1 cellular context compared by ENCODE assay signal in the genomic region with DNA sequence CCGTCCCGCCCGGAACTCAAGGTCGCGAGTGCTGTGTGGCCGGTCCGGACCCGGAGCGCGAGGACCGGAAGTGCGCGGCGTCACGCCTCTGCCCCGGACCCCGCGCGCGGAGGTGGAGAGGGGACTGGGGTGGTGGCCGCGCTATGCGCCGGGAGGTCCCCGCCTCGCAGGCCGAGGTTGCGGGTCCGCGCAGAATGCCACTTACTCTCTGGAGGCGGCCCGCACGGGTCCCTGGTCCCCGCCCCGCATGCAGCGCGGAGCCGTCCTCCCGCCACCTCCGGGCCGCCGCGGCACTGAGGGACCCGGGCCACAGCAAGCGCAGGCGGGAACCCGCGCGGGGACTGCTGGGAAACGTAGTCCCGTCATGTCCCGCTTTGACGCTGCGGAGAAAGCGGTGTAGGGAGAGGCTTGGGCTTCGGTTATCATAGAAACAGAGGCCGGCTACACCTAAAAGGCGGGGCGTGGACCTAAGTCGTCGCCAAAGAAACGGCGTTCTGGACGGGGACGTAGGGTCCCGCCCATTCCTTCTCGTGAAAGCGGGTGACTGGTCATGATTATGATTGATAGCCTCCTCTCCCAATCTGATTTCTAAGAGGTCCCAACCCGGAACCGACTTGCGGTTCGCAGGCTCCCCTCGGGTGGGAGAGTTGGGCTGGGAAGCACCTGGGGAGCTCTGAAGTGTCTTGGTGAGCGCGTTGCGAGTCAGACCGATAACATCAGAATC.
TF ChIP-seq lines count a peak whose summit lies in the region.

A gene (minus strand): TSS at position 295 of the 724 bp plus-strand sequence. CDS start 11,698 bp downstream, outside the sequence.

TF ChIP-seq in HepG2, 621 proteins besides CTCF, POLR2A, EP300 and RAD21 (continued from another document and continues in another):
- TF ChIP-seq, protein P1, sequence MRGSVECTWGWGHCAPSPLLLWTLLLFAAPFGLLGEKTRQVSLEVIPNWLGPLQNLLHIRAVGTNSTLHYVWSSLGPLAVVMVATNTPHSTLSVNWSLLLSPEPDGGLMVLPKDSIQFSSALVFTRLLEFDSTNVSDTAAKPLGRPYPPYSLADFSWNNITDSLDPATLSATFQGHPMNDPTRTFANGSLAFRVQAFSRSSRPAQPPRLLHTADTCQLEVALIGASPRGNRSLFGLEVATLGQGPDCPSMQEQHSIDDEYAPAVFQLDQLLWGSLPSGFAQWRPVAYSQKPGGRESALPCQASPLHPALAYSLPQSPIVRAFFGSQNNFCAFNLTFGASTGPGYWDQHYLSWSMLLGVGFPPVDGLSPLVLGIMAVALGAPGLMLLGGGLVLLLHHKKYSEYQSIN (CRISPR knock-in tag; IDR thresholded peaks at IDR 0.05; ENCODE audit: borderline replicate concordance) = no peak
- TF ChIP-seq SRY (CRISPR knock-in tag; IDR thresholded peaks at IDR 0.05) = peak; percentile 95
- TF ChIP-seq STAT5B (CRISPR knock-in tag; IDR thresholded peaks at IDR 0.05) = peak; percentile 48; the same call in 1 of the 2 replicates
- peak; percentile 91 for TF ChIP-seq ZNF547 (CRISPR knock-in tag; IDR thresholded peaks at IDR 0.05)
- TF ChIP-seq, protein P2, sequence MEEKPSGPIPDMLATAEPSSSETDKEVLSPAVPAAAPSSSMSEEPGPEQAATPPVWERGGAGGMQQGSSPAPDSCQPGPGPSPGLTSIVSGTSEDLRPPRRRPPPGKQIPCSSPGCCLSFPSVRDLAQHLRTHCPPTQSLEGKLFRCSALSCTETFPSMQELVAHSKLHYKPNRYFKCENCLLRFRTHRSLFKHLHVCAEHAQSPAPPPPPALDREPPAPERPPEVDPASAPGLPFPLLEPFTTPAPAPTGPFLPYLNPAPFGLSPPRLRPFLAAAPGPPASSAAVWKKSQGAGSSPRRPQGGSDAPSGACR (CRISPR knock-in tag; IDR thresholded peaks at IDR 0.05) = peak; percentile 96
- TF ChIP-seq, protein P3, sequence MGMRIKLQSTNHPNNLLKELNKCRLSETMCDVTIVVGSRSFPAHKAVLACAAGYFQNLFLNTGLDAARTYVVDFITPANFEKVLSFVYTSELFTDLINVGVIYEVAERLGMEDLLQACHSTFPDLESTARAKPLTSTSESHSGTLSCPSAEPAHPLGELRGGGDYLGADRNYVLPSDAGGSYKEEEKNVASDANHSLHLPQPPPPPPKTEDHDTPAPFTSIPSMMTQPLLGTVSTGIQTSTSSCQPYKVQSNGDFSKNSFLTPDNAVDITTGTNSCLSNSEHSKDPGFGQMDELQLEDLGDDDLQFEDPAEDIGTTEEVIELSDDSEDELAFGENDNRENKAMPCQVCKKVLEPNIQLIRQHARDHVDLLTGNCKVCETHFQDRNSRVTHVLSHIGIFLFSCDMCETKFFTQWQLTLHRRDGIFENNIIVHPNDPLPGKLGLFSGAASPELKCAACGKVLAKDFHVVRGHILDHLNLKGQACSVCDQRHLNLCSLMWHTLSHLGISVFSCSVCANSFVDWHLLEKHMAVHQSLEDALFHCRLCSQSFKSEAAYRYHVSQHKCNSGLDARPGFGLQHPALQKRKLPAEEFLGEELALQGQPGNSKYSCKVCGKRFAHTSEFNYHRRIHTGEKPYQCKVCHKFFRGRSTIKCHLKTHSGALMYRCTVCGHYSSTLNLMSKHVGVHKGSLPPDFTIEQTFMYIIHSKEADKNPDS (CRISPR knock-in tag; IDR thresholded peaks at IDR 0.05) = 0 out of 2 replicates have a peak, but pooled peaks have one; percentile 72
- TF ChIP-seq GATAD1 (CRISPR knock-in tag; IDR thresholded peaks at IDR 0.05) = peak; percentile 98
- TF ChIP-seq ZNF317 (CRISPR knock-in tag; IDR thresholded peaks at IDR 0.05) = 0 out of 2 replicates have a peak, but pooled peaks have one; percentile 34
- TF ChIP-seq EZH2 (conservative IDR thresholded peaks at IDR 0.05; ENCODE audit: low read depth, low read length) = no peak
- no peak for TF ChIP-seq NBN (conservative IDR thresholded peaks at IDR 0.05)
- peak; percentile 93; the same call in 1 of the 2 replicates for TF ChIP-seq IRF2 (CRISPR knock-in tag; IDR thresholded peaks at IDR 0.05)
- TF ChIP-seq ZNF816 (CRISPR knock-in tag; IDR thresholded peaks at IDR 0.05; ENCODE audit: borderline replicate concordance) = 0 out of 2 replicates have a peak, but pooled peaks have one; percentile 56
- no peak for TF ChIP-seq ZNF615 (CRISPR knock-in tag; IDR thresholded peaks at IDR 0.05; ENCODE audit: borderline replicate concordance)
- TF ChIP-seq, protein P4, sequence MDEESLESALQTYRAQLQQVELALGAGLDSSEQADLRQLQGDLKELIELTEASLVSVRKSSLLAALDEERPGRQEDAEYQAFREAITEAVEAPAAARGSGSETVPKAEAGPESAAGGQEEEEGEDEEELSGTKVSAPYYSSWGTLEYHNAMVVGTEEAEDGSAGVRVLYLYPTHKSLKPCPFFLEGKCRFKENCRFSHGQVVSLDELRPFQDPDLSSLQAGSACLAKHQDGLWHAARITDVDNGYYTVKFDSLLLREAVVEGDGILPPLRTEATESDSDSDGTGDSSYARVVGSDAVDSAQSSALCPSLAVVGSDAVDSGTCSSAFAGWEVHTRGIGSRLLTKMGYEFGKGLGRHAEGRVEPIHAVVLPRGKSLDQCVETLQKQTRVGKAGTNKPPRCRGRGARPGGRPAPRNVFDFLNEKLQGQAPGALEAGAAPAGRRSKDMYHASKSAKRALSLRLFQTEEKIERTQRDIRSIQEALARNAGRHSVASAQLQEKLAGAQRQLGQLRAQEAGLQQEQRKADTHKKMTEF (CRISPR knock-in tag; IDR thresholded peaks at IDR 0.05) = peak; percentile 99
- peak; percentile 96 for TF ChIP-seq ZFP90 (CRISPR knock-in tag; IDR thresholded peaks at IDR 0.05; ENCODE audit: borderline replicate concordance)
- no peak for TF ChIP-seq ZNF850 (CRISPR knock-in tag; conservative IDR thresholded peaks at IDR 0.05)
- TF ChIP-seq TARDBP (CRISPR knock-in tag; IDR thresholded peaks at IDR 0.05) = peak; percentile 90
- TF ChIP-seq RXRB (CRISPR knock-in tag; IDR thresholded peaks at IDR 0.05; ENCODE audit: borderline replicate concordance) = peak; percentile 61; the same call in 1 of the 2 replicates
- TF ChIP-seq MYNN (CRISPR knock-in tag; IDR thresholded peaks at IDR 0.05; ENCODE audit: low read depth) = no peak
- TF ChIP-seq CAMTA2 (CRISPR knock-in tag; IDR thresholded peaks at IDR 0.05; ENCODE audit: borderline replicate concordance) = peak; percentile 97; the same call in 1 of the 2 replicates
- peak; percentile 90 for TF ChIP-seq POGZ (CRISPR knock-in tag; IDR thresholded peaks at IDR 0.05)
- TF ChIP-seq, protein P5, sequence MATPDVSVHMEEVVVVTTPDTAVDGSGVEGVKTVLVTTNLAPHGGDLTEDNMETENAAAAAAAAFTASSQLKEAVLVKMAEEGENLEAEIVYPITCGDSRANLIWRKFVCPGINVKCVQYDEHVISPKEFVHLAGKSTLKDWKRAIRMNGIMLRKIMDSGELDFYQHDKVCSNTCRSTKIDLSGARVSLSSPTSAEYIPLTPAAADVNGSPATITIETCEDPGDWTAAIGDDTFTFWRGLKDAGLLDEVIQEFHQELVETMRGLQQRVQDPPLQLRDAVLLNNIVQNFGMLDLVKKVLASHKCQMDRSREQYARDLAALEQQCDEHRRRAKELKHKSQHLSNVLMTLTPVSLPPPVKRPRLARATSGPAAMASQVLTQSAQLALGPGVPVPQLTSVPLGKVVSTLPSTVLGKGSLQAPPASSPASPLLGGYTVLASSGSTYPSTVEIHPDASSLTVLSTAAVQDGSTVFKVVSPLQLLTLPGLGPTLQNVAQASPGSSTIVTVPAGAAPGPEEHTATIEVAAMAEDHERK (CRISPR knock-in tag; IDR thresholded peaks at IDR 0.05; ENCODE audit: low read depth) = peak; percentile 69
- TF ChIP-seq ARNT (IDR thresholded peaks at IDR 0.05) = no peak
- TF ChIP-seq, protein P6, sequence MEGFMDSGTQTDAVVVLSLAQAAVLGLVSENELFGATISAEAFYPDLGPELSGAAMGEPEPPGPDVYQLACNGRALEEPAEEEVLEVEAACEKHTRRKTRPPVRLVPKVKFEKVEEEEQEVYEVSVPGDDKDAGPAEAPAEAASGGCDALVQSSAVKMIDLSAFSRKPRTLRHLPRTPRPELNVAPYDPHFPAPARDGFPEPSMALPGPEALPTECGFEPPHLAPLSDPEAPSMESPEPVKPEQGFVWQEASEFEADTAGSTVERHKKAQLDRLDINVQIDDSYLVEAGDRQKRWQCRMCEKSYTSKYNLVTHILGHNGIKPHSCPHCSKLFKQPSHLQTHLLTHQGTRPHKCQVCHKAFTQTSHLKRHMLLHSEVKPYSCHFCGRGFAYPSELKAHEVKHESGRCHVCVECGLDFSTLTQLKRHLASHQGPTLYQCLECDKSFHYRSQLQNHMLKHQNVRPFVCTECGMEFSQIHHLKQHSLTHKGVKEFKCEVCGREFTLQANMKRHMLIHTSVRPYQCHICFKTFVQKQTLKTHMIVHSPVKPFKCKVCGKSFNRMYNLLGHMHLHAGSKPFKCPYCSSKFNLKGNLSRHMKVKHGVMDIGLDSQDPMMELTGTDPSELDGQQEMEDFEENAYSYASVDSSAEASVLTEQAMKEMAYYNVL (CRISPR knock-in tag; IDR thresholded peaks at IDR 0.05; ENCODE audit: borderline replicate concordance) = peak; percentile 87
- peak; percentile 94 for TF ChIP-seq DMAP1 (CRISPR knock-in tag; IDR thresholded peaks at IDR 0.05)
- TF ChIP-seq CC2D1A (CRISPR knock-in tag; IDR thresholded peaks at IDR 0.05) = peak; percentile 51; the same call in 1 of the 2 replicates
- peak; percentile 87; the same call in 1 of the 2 replicates for TF ChIP-seq MTA1 (CRISPR knock-in tag; IDR thresholded peaks at IDR 0.05; ENCODE audit: borderline replicate concordance)
- peak; percentile 96 for TF ChIP-seq RFX1 (IDR thresholded peaks at IDR 0.05)
- 0 out of 2 replicates have a peak, but pooled peaks have one; percentile 26 for TF ChIP-seq ZNF878 (CRISPR knock-in tag; IDR thresholded peaks at IDR 0.05)
- TF ChIP-seq PPARG (CRISPR knock-in tag; conservative IDR thresholded peaks at IDR 0.05) = peak; percentile 44; the same call in 1 of the 2 replicates
- 0 out of 2 replicates have a peak, but pooled peaks have one; percentile 63 for TF ChIP-seq MTF1 (CRISPR knock-in tag; IDR thresholded peaks at IDR 0.05)
- TF ChIP-seq, protein P7, sequence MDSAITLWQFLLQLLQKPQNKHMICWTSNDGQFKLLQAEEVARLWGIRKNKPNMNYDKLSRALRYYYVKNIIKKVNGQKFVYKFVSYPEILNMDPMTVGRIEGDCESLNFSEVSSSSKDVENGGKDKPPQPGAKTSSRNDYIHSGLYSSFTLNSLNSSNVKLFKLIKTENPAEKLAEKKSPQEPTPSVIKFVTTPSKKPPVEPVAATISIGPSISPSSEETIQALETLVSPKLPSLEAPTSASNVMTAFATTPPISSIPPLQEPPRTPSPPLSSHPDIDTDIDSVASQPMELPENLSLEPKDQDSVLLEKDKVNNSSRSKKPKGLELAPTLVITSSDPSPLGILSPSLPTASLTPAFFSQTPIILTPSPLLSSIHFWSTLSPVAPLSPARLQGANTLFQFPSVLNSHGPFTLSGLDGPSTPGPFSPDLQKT (CRISPR knock-in tag; IDR thresholded peaks at IDR 0.05; ENCODE audit: borderline replicate concordance) = 0 out of 2 replicates have a peak, but pooled peaks have one; percentile 73
- 0 out of 2 replicates have a peak, but pooled peaks have one; percentile 27 for TF ChIP-seq ZBTB21 (CRISPR knock-in tag; IDR thresholded peaks at IDR 0.05)
- TF ChIP-seq NKX3-1 (CRISPR knock-in tag; IDR thresholded peaks at IDR 0.05) = no peak; the same call in 1 of the 2 replicates
- TF ChIP-seq FOXP1 (IDR thresholded peaks at IDR 0.05) = no peak
- TF ChIP-seq FOXP1 (CRISPR knock-in tag; IDR thresholded peaks at IDR 0.05) = 0 out of 2 replicates have a peak, but pooled peaks have one; percentile 3
- TF ChIP-seq REXO4 (CRISPR knock-in tag; IDR thresholded peaks at IDR 0.05; ENCODE audit: borderline replicate concordance) = no peak
- peak; percentile 18; the same call in 1 of the 2 replicates for TF ChIP-seq GATA4 (IDR thresholded peaks at IDR 0.05; ENCODE audit: borderline replicate concordance, low read depth)
- 0 out of 2 replicates have a peak, but pooled peaks have one; percentile 91 for TF ChIP-seq ZNF34 (CRISPR knock-in tag; IDR thresholded peaks at IDR 0.05; ENCODE audit: borderline replicate concordance)
- TF ChIP-seq ZFP36L2 (CRISPR knock-in tag; IDR thresholded peaks at IDR 0.05) = no peak
- TF ChIP-seq ESRRA (CRISPR knock-in tag; IDR thresholded peaks at IDR 0.05; ENCODE audit: low read depth) = 0 out of 2 replicates have a peak, but pooled peaks have one; percentile 20
- no peak for TF ChIP-seq CHD4 (IDR thresholded peaks at IDR 0.05; ENCODE audit: borderline replicate concordance, low read length)
- 0 out of 2 replicates have a peak, but pooled peaks have one; percentile 67 for TF ChIP-seq ZNF749 (CRISPR knock-in tag; IDR thresholded peaks at IDR 0.05; ENCODE audit: borderline replicate concordance)
- TF ChIP-seq, protein P8, sequence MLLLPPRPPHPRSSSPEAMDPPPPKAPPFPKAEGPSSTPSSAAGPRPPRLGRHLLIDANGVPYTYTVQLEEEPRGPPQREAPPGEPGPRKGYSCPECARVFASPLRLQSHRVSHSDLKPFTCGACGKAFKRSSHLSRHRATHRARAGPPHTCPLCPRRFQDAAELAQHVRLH (CRISPR knock-in tag; IDR thresholded peaks at IDR 0.05; ENCODE audit: borderline replicate concordance, low read depth) = peak; percentile 89; the same call in 1 of the 2 replicates
- peak; percentile 90; the same call in 1 of the 2 replicates for TF ChIP-seq ZNF788 (CRISPR knock-in tag; IDR thresholded peaks at IDR 0.05; ENCODE audit: borderline replicate concordance)
- TF ChIP-seq ZFP37 (CRISPR knock-in tag; IDR thresholded peaks at IDR 0.05; ENCODE audit: borderline replicate concordance) = no peak
- TF ChIP-seq CEBPB (IDR thresholded peaks at IDR 0.05; ENCODE audit: borderline replicate concordance, low read depth, low read length) = no peak
- peak; percentile 92 for TF ChIP-seq RBM39 (IDR thresholded peaks at IDR 0.05; ENCODE audit: low read depth, low read length, poor library complexity, severe bottlenecking)
- TF ChIP-seq ZNF337 (CRISPR knock-in tag; IDR thresholded peaks at IDR 0.05; ENCODE audit: borderline replicate concordance, low read depth) = 0 out of 2 replicates have a peak, but pooled peaks have one; percentile 79
- TF ChIP-seq ATAD3A (CRISPR knock-in tag; IDR thresholded peaks at IDR 0.05) = 0 out of 2 replicates have a peak, but pooled peaks have one; percentile 26
- TF ChIP-seq SIN3A (IDR thresholded peaks at IDR 0.05; ENCODE audit: borderline replicate concordance, low read depth, low read length) = peak; percentile 67; the same call in 1 of the 2 replicates
- TF ChIP-seq U2AF2 (IDR thresholded peaks at IDR 0.05; ENCODE audit: low read depth, low read length) = no peak
- TF ChIP-seq ZNF607 (CRISPR knock-in tag; IDR thresholded peaks at IDR 0.05; ENCODE audit: borderline replicate concordance) = peak; percentile 90
- TF ChIP-seq, protein P9, sequence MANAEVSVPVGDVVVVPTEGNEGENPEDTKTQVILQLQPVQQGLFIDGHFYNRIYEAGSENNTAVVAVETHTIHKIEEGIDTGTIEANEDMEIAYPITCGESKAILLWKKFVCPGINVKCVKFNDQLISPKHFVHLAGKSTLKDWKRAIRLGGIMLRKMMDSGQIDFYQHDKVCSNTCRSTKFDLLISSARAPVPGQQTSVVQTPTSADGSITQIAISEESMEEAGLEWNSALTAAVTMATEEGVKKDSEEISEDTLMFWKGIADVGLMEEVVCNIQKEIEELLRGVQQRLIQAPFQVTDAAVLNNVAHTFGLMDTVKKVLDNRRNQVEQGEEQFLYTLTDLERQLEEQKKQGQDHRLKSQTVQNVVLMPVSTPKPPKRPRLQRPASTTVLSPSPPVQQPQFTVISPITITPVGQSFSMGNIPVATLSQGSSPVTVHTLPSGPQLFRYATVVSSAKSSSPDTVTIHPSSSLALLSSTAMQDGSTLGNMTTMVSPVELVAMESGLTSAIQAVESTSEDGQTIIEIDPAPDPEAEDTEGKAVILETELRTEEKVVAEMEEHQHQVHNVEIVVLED (CRISPR knock-in tag; IDR thresholded peaks at IDR 0.05; ENCODE audit: borderline replicate concordance) = peak; percentile 96
- peak; percentile 94 for TF ChIP-seq YEATS2 (CRISPR knock-in tag; IDR thresholded peaks at IDR 0.05; ENCODE audit: borderline replicate concordance)
